35 cellular contexts compared by ENCODE assay signal in genomic region chr5:144876990-144877389, GRCh38.
"Had no signal": no experiment of that assay in that cellular context is flagged by ENCODE, and none has a peak within 500 bp of the region (broad histone marks: within the 10 kb centered on the region; RNA-seq: fewer than 3 reads in every experiment).

No MANE protein-coding gene starts in this region.

- H3K27me3 ChIP-seq: MG63 had no signal

- H3K4me3 ChIP-seq: MG63 had no signal

- H3K36me3 ChIP-seq: MG63 had no signal

- H3K9me3 ChIP-seq: MG63 had no signal

- DNase-seq: MG63, MM.1S, MV-4-11, NCI-H1048, NCI-H1092, NCI-H1092 treated with DMSO at 0.1 percent for 48 hours, NCI-H1105, NCI-H1105 treated with DMSO at 0.1 percent for 48 hours, NCI-H1417, NCI-H1417 treated with DMSO at 0.1 percent for 48 hours, NCI-H1436, NCI-H1436 treated with DMSO at 0.1 percent for 48 hours, NCI-H146, NCI-H1694, NCI-H1694 treated with DMSO at 0.1 percent for 48 hours, NCI-H187, NCI-H187 treated with DMSO at 0.1 percent for 48 hours, NCI-H1930, NCI-H2029, NCI-H2029 treated with DMSO at 0.1 percent for 48 hours, NCI-H2081, NCI-H2081 treated with DMSO at 0.1 percent for 48 hours, NCI-H2107, NCI-H2171, NCI-H2171 treated with DMSO at 0.1 percent for 48 hours, NCI-H2227 treated with DMSO at 0.1 percent for 48 hours, NCI-H226, NCI-H345, NCI-H446, NCI-H446 treated with DMSO at 0.1 percent for 48 hours, NCI-H510A, NCI-H510A treated with DMSO at 0.1 percent for 48 hours, NCI-H524, NCI-H524 treated with DMSO at 0.1 percent for 48 hours, NCI-H526 had no signal
